ENCODE assay signal across 16 cellular contexts in the genomic region with DNA sequence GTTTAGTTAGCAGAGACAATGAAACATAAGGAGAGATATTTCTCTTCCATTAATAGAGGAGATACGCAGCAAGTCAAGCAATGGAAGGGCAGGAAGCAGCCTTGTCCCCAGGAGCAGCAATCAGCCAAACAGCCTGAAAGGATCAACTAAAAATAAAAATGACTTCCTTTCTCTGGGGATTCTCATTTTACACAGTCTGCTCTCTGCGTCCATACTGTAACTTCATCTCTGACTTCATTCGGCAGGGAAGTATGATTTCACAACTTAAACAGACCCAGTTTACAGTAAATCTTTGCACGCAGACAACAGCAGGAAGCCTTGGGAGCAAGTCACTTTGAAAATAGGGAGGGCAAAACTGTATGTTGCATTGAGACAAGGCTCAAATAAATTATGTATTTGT.
DNase-seq lines count a peak whose midpoint lies in the region; ATAC-seq and TF ChIP-seq lines count a peak whose summit lies in the region.
"Had no signal": no experiment of that assay in that cellular context is flagged by ENCODE, and none has a peak within 500 bp of the region (broad histone marks: within the 10 kb centered on the region; RNA-seq: fewer than 3 reads in every experiment).

No MANE protein-coding gene starts in this region.

- TF ChIP-seq CTCF in right atrium auricular region (IDR thresholded peaks at IDR 0.05), result no peak
- no peak for TF ChIP-seq CTCF in brain microvascular endothelial cell (IDR thresholded peaks at IDR 0.05; ENCODE audit: low read depth, low read length, missing control alignments)

- no peaks in the 10 kb centered on the region for H3K9me3 ChIP-seq in right atrium auricular region
- H3K9me3 ChIP-seq: HAP-1 had no signal

- no peaks in the 10 kb centered on the region for H3K36me3 ChIP-seq in right atrium auricular region
- H3K36me3 ChIP-seq in brain microvascular endothelial cell (replicated peaks), result no peaks in the 10 kb centered on the region
- H3K36me3 ChIP-seq: HAP-1 had no signal

- H3K27ac ChIP-seq in right atrium auricular region (no peak overlapping the region), brain microvascular endothelial cell (no peak overlapping the region)

- H3K4me1 ChIP-seq in right atrium auricular region, result peaks cover 0 to 18% of the 10 kb centered on the region in 2 donors
- H3K4me1 ChIP-seq: HAP-1 had no signal

- DNase-seq in Right ventricle myocardium superior (no peak), right atrium auricular region (ENCODE audit: low spot score) (no peak), brain microvascular endothelial cell (peak; percentile 31), left kidney (ENCODE audit: low read depth, low spot score) (peak; percentile 51), GM19238 (ENCODE audit: insufficient read length, low spot score) (no peak), ACHN (no peak), NCI-H1048 (lab: John Stamatoyannopoulos, UW) (no peak)
- DNase-seq: activated CD4-positive, alpha-beta T cell treated with anti-CD3 and anti-CD28 coated beads, Interleukin-2, amount 10 ng/mL, durations not matched to agents 24 days and 14 days; activated naive CD4-positive, alpha-beta T cell treated with Interleukin-2 at 50 U/mL for 16 hours; CD8-positive, alpha-beta T cell; DND-41; erythroblast; immature natural killer cell; NCI-H1436 treated with DMSO at 0.1 percent for 48 hours had no signal

- ATAC-seq in Right ventricle myocardium superior (ENCODE audit: poor library complexity) (peak; percentile 51), GM19351 (IDR thresholded peaks at IDR 0.05; ENCODE audit: unreplicated experiment) (no peak)
- ATAC-seq: CD8-positive, alpha-beta T cell had no signal

- H3K27me3 ChIP-seq in right atrium auricular region (no peaks in the 10 kb centered on the region), brain microvascular endothelial cell (replicated peaks) (no peaks in the 10 kb centered on the region)

- in situ Hi-C loops in brain microvascular endothelial cell (cut with HindIII; ENCODE audit: low pct_ligation_motif_present, low sequenced_read_pairs) (no loop called here), ACHN (cut with HindIII; ENCODE audit: low pct_ligation_motif_present, low pct_unique_long_range_greater_than_20kb, low sequenced_read_pairs) (no loop called here)

- H3K4me3 ChIP-seq in right atrium auricular region (no peak overlapping the region), brain microvascular endothelial cell (ENCODE audit: low read depth, low read length) (no peak overlapping the region)
- H3K4me3 ChIP-seq: HAP-1 had no signal

- intact Hi-C loops in Right ventricle myocardium superior (cut with DNase I), result no loop called here

Comparison
In these comparisons a context has a peak if more than half of its experiments do, and no peak if none do; other contexts are left out.
1. DNase-seq: peak in brain microvascular endothelial cell (single experiment) and left kidney (single experiment); none in Right ventricle myocardium superior (single experiment), right atrium auricular region (single experiment), GM19238 (single experiment), ACHN (single experiment) and NCI-H1048 (single experiment).